ENCODE assay signal across 1 cellular context in the genomic region with DNA sequence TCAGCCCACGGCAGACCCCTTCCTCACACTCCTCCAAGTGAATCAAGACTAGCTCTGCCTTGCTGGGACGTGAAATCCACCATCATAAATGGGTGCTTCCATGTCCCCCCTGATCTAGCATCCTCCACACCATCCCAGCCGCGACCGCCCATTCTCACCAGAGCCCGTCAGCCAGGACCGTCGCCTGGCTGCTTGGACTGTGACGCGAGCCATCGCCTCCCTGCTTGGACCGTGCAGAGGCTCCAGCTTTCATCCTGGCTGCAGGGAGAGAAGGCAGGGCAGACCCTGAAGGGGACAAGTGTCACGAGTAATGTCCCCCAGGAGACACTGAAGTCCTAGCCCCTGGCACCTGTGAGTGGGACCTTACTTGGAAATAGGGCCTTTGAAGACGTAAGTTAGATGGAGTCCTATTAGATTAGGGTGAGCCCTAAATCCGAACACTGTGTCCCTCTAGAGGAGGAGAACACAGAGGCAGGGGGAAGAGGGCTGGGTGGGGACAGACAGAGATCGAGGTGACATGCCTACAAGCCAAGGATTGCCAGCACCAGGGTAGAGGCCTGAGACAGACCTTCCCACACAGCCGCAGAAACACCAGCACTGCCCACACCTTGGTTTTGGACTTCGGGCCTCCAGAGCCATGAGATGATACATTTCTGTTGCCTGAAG.
TF ChIP-seq lines count a peak whose summit lies in the region.

No MANE protein-coding gene starts in this region.

TF ChIP-seq in H1, 55 proteins besides CTCF, POLR2A, EP300 and RAD21:
- TF ChIP-seq CHD1 (IDR thresholded peaks at IDR 0.05; ENCODE audit: low read depth, low read length) = no peak
- TF ChIP-seq, protein P1, sequence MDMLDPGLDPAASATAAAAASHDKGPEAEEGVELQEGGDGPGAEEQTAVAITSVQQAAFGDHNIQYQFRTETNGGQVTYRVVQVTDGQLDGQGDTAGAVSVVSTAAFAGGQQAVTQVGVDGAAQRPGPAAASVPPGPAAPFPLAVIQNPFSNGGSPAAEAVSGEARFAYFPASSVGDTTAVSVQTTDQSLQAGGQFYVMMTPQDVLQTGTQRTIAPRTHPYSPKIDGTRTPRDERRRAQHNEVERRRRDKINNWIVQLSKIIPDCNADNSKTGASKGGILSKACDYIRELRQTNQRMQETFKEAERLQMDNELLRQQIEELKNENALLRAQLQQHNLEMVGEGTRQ (IDR thresholded peaks at IDR 0.05; ENCODE audit: low read length) = no peak
- TF ChIP-seq NRF1 (IDR thresholded peaks at IDR 0.05; ENCODE audit: low read depth, low read length) = no peak
